ENCODE assay signal across 20 cellular contexts in the genomic region with DNA sequence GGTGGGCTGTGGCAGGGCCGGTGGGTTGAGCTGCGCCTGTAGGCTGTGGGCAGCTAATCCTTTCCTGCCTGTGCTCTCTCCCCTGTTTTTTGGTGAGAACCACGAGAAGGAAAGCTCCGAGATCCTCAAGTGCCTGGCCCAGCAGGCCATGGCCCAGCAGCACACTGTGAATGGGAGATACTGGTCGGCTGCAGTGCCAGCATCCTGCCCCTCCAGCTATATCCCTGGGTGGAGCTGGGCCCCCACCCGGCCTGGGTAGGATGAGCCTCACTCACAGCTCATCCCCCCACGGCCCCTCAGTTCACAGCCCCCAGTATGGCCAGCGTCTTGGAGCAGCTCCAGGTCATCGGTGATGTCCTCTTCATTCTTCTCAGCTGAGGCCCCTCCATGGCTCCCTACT.
"Had no signal": no experiment of that assay in that cellular context is flagged by ENCODE, and none has a peak within 500 bp of the region (broad histone marks: within the 10 kb centered on the region; RNA-seq: fewer than 3 reads in every experiment).

No MANE protein-coding gene starts in this region.

- H3K27ac Mint-ChIP-seq: neural progenitor cell, WTC11 had no signal

- DNase-seq: activated CD4-positive, alpha-beta T cell treated with anti-CD3 and anti-CD28 coated beads for 1 hour; activated CD8-positive, alpha-beta memory T cell treated with anti-CD3 and anti-CD28 coated beads for 24 hours; activated naive CD4-positive, alpha-beta T cell; activated naive CD8-positive, alpha-beta T cell treated with anti-CD3 and anti-CD28 coated beads, Interleukin-2, amount 10 ng/mL, durations not matched to agents 7 days and 5 days; amniotic stem cell; brain microvascular endothelial cell; effector memory CD8-positive, alpha-beta T cell; head of caudate nucleus; hippocampal formation; left cardiac atrium; left ventricle myocardium superior; occipital lobe; psoas muscle; stimulated activated naive CD8-positive, alpha-beta T cell treated with anti-CD3 and anti-CD28 coated beads, Interleukin-15, Interleukin-2, amounts not matched to agents 100 U/mL and 50 U/mL, for 24 hours; T-helper 2 cell; testis; transverse colon had no signal

- H3K9me3 Mint-ChIP-seq: effector memory CD8-positive, alpha-beta T cell; WTC11 had no signal

- H3K4me3 Mint-ChIP-seq: activated naive CD8-positive, alpha-beta T cell treated with anti-CD3 and anti-CD28 coated beads, Interleukin-2, amount 10 ng/mL, durations not matched to agents 7 days and 5 days; neural progenitor cell; WTC11 had no signal

- ATAC-seq: effector memory CD8-positive, alpha-beta T cell; gastroesophageal sphincter; left cardiac atrium; left ventricle myocardium superior; psoas muscle; stimulated activated naive CD8-positive, alpha-beta T cell treated with anti-CD3 and anti-CD28 coated beads, Interleukin-15, Interleukin-2, amounts not matched to agents 100 U/mL and 50 U/mL, for 24 hours; WTC11 had no signal

- H3K27me3 Mint-ChIP-seq: activated naive CD8-positive, alpha-beta T cell treated with anti-CD3 and anti-CD28 coated beads, Interleukin-2, amount 10 ng/mL, durations not matched to agents 7 days and 5 days; effector memory CD8-positive, alpha-beta T cell had no signal
